ENCODE assay signal across 12 cellular contexts in the genomic region with DNA sequence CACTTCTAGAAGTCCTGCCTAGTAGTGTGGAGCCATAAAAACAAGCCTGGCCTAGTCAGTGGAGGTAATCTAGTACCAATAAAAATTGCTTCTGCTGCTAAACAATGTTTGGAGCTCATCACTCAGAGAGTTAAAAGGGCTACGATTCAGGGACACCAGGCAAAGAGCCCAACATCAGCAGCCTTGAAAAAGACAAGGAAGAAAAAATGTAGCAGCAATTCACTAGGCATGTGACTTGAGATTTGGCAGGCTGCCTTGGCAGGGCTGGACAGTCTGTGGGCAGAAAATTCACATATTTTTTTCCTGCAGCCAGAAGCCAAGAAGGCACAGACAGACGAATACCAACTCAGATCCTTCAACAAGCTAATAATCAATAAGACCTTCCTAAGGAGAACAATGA. TPM values are rescaled to one million over a fixed set of nuclear protein-coding genes. Genes with fewer than 3 reads are reported as not detected.
DNase-seq lines count a peak whose midpoint lies in the region; ATAC-seq and TF ChIP-seq lines count a peak whose summit lies in the region.
"Had no signal": no experiment of that assay in that cellular context is flagged by ENCODE, and none has a peak within 500 bp of the region (broad histone marks: within the 10 kb centered on the region; RNA-seq: fewer than 3 reads in every experiment).

No MANE protein-coding gene starts in this region.

- H3K27ac Mint-ChIP-seq in HFFc6 = no peak overlapping the region
- H3K27ac Mint-ChIP-seq in activated CD4-positive, alpha-beta T cell treated with anti-CD3 and anti-CD28 coated beads, Interleukin-2, amount 10 ng/mL, durations not matched to agents 7 days and 5 days = no peak overlapping the region
- H3K27ac Mint-ChIP-seq: activated naive CD4-positive, alpha-beta T cell treated with anti-CD3 and anti-CD28 coated beads, Interleukin-2, amount 50 U/mL, for 24 hours; neural progenitor cell had no signal

- no peaks in the 10 kb centered on the region for H3K9me3 ChIP-seq in PC-3 (ENCODE audit: low read length)

- no peaks in the 10 kb centered on the region for H3K9me3 Mint-ChIP-seq in HFFc6
- H3K9me3 Mint-ChIP-seq in activated CD4-positive, alpha-beta T cell treated with anti-CD3 and anti-CD28 coated beads, Interleukin-2, amount 10 ng/mL, durations not matched to agents 7 days and 5 days = no peaks in the 10 kb centered on the region
- H3K9me3 Mint-ChIP-seq: activated naive CD4-positive, alpha-beta T cell treated with anti-CD3 and anti-CD28 coated beads, Interleukin-2, amount 50 U/mL, for 24 hours; neural progenitor cell had no signal

- H3K4me2 ChIP-seq in PC-3 (ENCODE audit: low read length) = no peak overlapping the region

- no peak overlapping the region for H3K4me3 Mint-ChIP-seq in HFFc6
- H3K4me3 Mint-ChIP-seq in activated CD4-positive, alpha-beta T cell treated with anti-CD3 and anti-CD28 coated beads, Interleukin-2, amount 10 ng/mL, durations not matched to agents 7 days and 5 days = no peak overlapping the region
- H3K4me3 Mint-ChIP-seq: activated naive CD4-positive, alpha-beta T cell treated with anti-CD3 and anti-CD28 coated beads, Interleukin-2, amount 50 U/mL, for 24 hours; neural progenitor cell had no signal

- no peaks in the 10 kb centered on the region for H3K79me2 ChIP-seq in PC-3 (ENCODE audit: low read length)

- H3K4me1 ChIP-seq in PC-3 (ENCODE audit: insufficient read depth, low read length) = no peaks in the 10 kb centered on the region

- no peaks in the 10 kb centered on the region for H3K9me2 ChIP-seq in PC-3 (replicated peaks; ENCODE audit: low read length)

- no peak overlapping the region for H3K9ac ChIP-seq in PC-3 (ENCODE audit: low read length)
- H3K9ac ChIP-seq: neural progenitor cell had no signal

- peaks cover 84% of the 10 kb centered on the region for H3K27me3 ChIP-seq in PC-3 (ENCODE audit: low read length)
- H3K27me3 ChIP-seq: neural progenitor cell had no signal

- TF ChIP-seq CTCF in HFFc6 (IDR thresholded peaks at IDR 0.05) (no peak), PC-3 (conservative IDR thresholded peaks at IDR 0.05; ENCODE audit: low read depth, low read length) (no peak)

- no peak overlapping the region for H2AFZ ChIP-seq in PC-3 (ENCODE audit: low read length)
- H2AFZ ChIP-seq: neural progenitor cell had no signal

- H3K36me3 Mint-ChIP-seq in HFFc6 (ENCODE audit: low read depth) = no peaks in the 10 kb centered on the region
- H3K36me3 Mint-ChIP-seq in activated CD4-positive, alpha-beta T cell treated with anti-CD3 and anti-CD28 coated beads, Interleukin-2, amount 10 ng/mL, durations not matched to agents 7 days and 5 days (ENCODE audit: low read depth) = no peaks in the 10 kb centered on the region
- H3K36me3 Mint-ChIP-seq: activated naive CD4-positive, alpha-beta T cell treated with anti-CD3 and anti-CD28 coated beads, Interleukin-2, amount 50 U/mL, for 24 hours; neural progenitor cell had no signal

- no peak overlapping the region for H3K4me3 ChIP-seq in PC-3 (ENCODE audit: low read length)
- H3K4me3 ChIP-seq: neural progenitor cell had no signal

- no peaks in the 10 kb centered on the region for H4K20me1 ChIP-seq in PC-3 (ENCODE audit: low read length)

- intact Hi-C loops in PC-3 (cut with micrococcal nuclease) = no loop called here

- CTCF ChIA-PET in PC-3 (lab: Charles Lee) = no interaction called here
- CTCF ChIA-PET in activated CD4-positive, alpha-beta T cell treated with anti-CD3 and anti-CD28 coated beads, Interleukin-2, amount 10 ng/mL, durations not matched to agents 7 days and 5 days (lab: Charles Lee) = interaction anchor here (0.6 kb wide), 1 partner anchor 1160 kb away, joined by 3 read pairs; no protein-coding TSS in a partner anchor

- POLR2A ChIA-PET in PC-3 (lab: Charles Lee; ENCODE audit: unreplicated experiment) = no interaction called here
- POLR2A ChIA-PET in activated CD4-positive, alpha-beta T cell treated with anti-CD3 and anti-CD28 coated beads, Interleukin-2, amount 10 ng/mL, durations not matched to agents 7 days and 5 days (lab: Charles Lee) = no interaction called here

- no TSS peak for BruUV-seq in PC-3 (replicated peaks; lab: Mats Ljungman, UMichigan)

- H3F3A ChIP-seq in PC-3 (ENCODE audit: low read length, unreplicated experiment) = no peaks in the 10 kb centered on the region

- DNase-seq in HFFc6 (peak; percentile 37), cerebellar cortex (ENCODE audit: low spot score) (peak; percentile 33), iris pigment epithelial cell (ENCODE audit: low read depth) (peak; percentile 16), substantia nigra (lab: John Stamatoyannopoulos, UW) (peak in 45 of 49 donors; percentile 26 to 90 (median 72)), PC-3 (no peak), HuH-7.5 (ENCODE audit: low spot score) (no peak)
- no peak for DNase-seq in activated effector memory CD4-positive, alpha-beta T cell treated with anti-CD3 and anti-CD28 coated beads, Interleukin-2, amount 50 U/mL, for 16 hours
- no peak for DNase-seq in activated CD4-positive, alpha-beta T cell treated with anti-CD3 and anti-CD28 coated beads, Interleukin-2, amount 10 ng/mL, durations not matched to agents 7 days and 5 days

- no peaks in the 10 kb centered on the region for H3K36me3 ChIP-seq in PC-3 (ENCODE audit: low read depth, low read length)
- H3K36me3 ChIP-seq: neural progenitor cell had no signal

- H3K27ac ChIP-seq in substantia nigra (ENCODE audit: low read depth, low read length, poor library complexity, severe bottlenecking) (peak overlapping the region; percentile 95), PC-3 (ENCODE audit: low read length) (no peak overlapping the region)
- H3K27ac ChIP-seq: neural progenitor cell had no signal

- ATAC-seq in PC-3 = no peak

- no peaks in the 10 kb centered on the region for H3K4me1 Mint-ChIP-seq in HFFc6 (ENCODE audit: low read depth)
- H3K4me1 Mint-ChIP-seq in activated CD4-positive, alpha-beta T cell treated with anti-CD3 and anti-CD28 coated beads, Interleukin-2, amount 10 ng/mL, durations not matched to agents 7 days and 5 days = peaks cover 16% of the 10 kb centered on the region

- H3K27me3 Mint-ChIP-seq in HFFc6 (ENCODE audit: insufficient read depth) = no peaks in the 10 kb centered on the region; the same call in none of the 2 replicates
- H3K27me3 Mint-ChIP-seq in activated CD4-positive, alpha-beta T cell treated with anti-CD3 and anti-CD28 coated beads, Interleukin-2, amount 10 ng/mL, durations not matched to agents 7 days and 5 days = peaks cover 6% of the 10 kb centered on the region
- H3K27me3 Mint-ChIP-seq: activated naive CD4-positive, alpha-beta T cell treated with anti-CD3 and anti-CD28 coated beads, Interleukin-2, amount 50 U/mL, for 24 hours had no signal

RNA-seq across cellular contexts. Expression of a gene that starts 47.2 kb away (rescaled TPM):
- not detected for total RNA-seq in HFFc6 (2021; fragmentation: NEBNext Ultra II Directional; extraction: Animal tissue kit (Norgen Biotek cat#: 25700))
- total RNA-seq in PC-3 (2014; rRNA removed) = 0.66 TPM in 1 of 2 replicates, not detected in the other
- total RNA-seq in activated CD4-positive, alpha-beta T cell treated with anti-CD3 and anti-CD28 coated beads, Interleukin-2, amount 10 ng/mL, durations not matched to agents 7 days and 5 days = 1 to 10 TPM; 1.2 to 2.0 TPM
- total RNA-seq: glomerular endothelial cell, LHCN-M2 had no signal

Comparison
In these comparisons a context has a peak if more than half of its experiments do, and no peak if none do; other contexts are left out.
1. DNase-seq: peak in HFFc6 (single experiment), cerebellar cortex (single experiment), iris pigment epithelial cell (single experiment) and substantia nigra (45 of 49); none in PC-3 (single experiment), activated effector memory CD4-positive, alpha-beta T cell treated with anti-CD3 and anti-CD28 coated beads, Interleukin-2, amount 50 U/mL, for 16 hours (single experiment), activated CD4-positive, alpha-beta T cell treated with anti-CD3 and anti-CD28 coated beads, Interleukin-2, amount 10 ng/mL, durations not matched to agents 7 days and 5 days (single experiment) and HuH-7.5 (single experiment).